Comparison of ENCODE assay signal across 9 cellular contexts in genomic region chr2:232781765-232782164, GRCh38. TPM values are rescaled to one million over a fixed set of nuclear protein-coding genes. Genes with fewer than 3 reads are reported as not detected.
DNase-seq lines count a peak whose midpoint lies in the region; ATAC-seq and TF ChIP-seq lines count a peak whose summit lies in the region.
"Had no signal": no experiment of that assay in that cellular context is flagged by ENCODE, and none has a peak within 500 bp of the region (broad histone marks: within the 10 kb centered on the region; RNA-seq: fewer than 3 reads in every experiment).

No MANE protein-coding gene starts in this region.

- H3K27ac ChIP-seq in HUES64 (ENCODE audit: low read depth, low read length) = 0 out of 2 replicates have a peak overlapping the region, but pooled peaks have one; percentile 42
- H3K27ac ChIP-seq in brain microvascular endothelial cell = no peak overlapping the region
- no peak overlapping the region for H3K27ac ChIP-seq in transverse colon
- peak overlapping the region in 1 of 5 donors; percentile 5 for H3K27ac ChIP-seq in stomach
- H3K27ac ChIP-seq: parathyroid adenoma had no signal

- TF ChIP-seq CTCF in GM06990 (IDR thresholded peaks at IDR 0.05; ENCODE audit: insufficient read depth, low read length, poor library complexity, severe bottlenecking) (no peak), brain microvascular endothelial cell (IDR thresholded peaks at IDR 0.05; ENCODE audit: low read depth, low read length, missing control alignments) (no peak), transverse colon (IDR thresholded peaks at IDR 0.05) (no peak), stomach (IDR thresholded peaks at IDR 0.05) (no peak)

- in situ Hi-C loops in brain microvascular endothelial cell (cut with HindIII; ENCODE audit: low pct_ligation_motif_present, low sequenced_read_pairs) = no loop called here
- in situ Hi-C loops in transverse colon (cut with MboI; ENCODE audit: low pct_ligation_motif_present in 1 of 4, low pct_unique_long_range_greater_than_20kb in 1 of 4, low sequenced_read_pairs in 3 of 4) = no loop called here

- TF ChIP-seq EP300 in transverse colon (IDR thresholded peaks at IDR 0.05; ENCODE audit: low read depth) (no peak), stomach (IDR thresholded peaks at IDR 0.05) (no peak)

- H3K4me3 ChIP-seq in GM06990 (replicated peaks; ENCODE audit: low read depth, low read length) (no peak overlapping the region), HUES64 (ENCODE audit: low read length) (no peak overlapping the region), brain microvascular endothelial cell (ENCODE audit: low read depth, low read length) (no peak overlapping the region), transverse colon (no peak overlapping the region), stomach (no peak overlapping the region)

- H3K36me3 ChIP-seq in GM06990 (ENCODE audit: control insufficient read depth, insufficient read depth, low read length) (peaks cover 2% of the 10 kb centered on the region; the same call in 1 of the 2 replicates), HUES64 (ENCODE audit: insufficient read depth, low read length) (peaks cover 24% of the 10 kb centered on the region), brain microvascular endothelial cell (replicated peaks) (peaks cover 2% of the 10 kb centered on the region), transverse colon (no peaks in the 10 kb centered on the region), stomach (peaks cover 0 to 19% (median 6%) of the 10 kb centered on the region in 4 donors)

- H3K9me3 ChIP-seq in HUES64 (ENCODE audit: insufficient read depth, low read depth, low read length) (no peaks in the 10 kb centered on the region), transverse colon (no peaks in the 10 kb centered on the region), stomach (no peaks in the 10 kb centered on the region)

- ATAC-seq in GM21515 (IDR thresholded peaks at IDR 0.05; ENCODE audit: unreplicated experiment) = peak; percentile 55

- peaks cover under 1% of the 10 kb centered on the region; the same call in 1 of the 2 replicates for H3K4me1 ChIP-seq in HUES64 (ENCODE audit: insufficient read depth, low read length)
- peaks cover 4 to 19% (median 9%) of the 10 kb centered on the region in 4 donors for H3K4me1 ChIP-seq in transverse colon
- peaks cover 9 to 47% (median 31%) of the 10 kb centered on the region in 4 donors for H3K4me1 ChIP-seq in stomach

- intact Hi-C loops in transverse colon (cut with DNase I; ENCODE audit: low total_unique reads) (no loop called here), stomach (cut with DNase I; ENCODE audit: low total_unique reads) (no loop called here)

- H3K9ac ChIP-seq in HUES64 (ENCODE audit: low read depth, low read length) = no peak overlapping the region
- H3K9ac ChIP-seq: parathyroid adenoma had no signal

- H3K27me3 ChIP-seq in GM06990 (replicated peaks; ENCODE audit: control insufficient read depth, insufficient read depth, low read length) (no peaks in the 10 kb centered on the region), HUES64 (ENCODE audit: insufficient read depth, low read length) (no peaks in the 10 kb centered on the region), brain microvascular endothelial cell (replicated peaks) (no peaks in the 10 kb centered on the region), transverse colon (no peaks in the 10 kb centered on the region), stomach (no peaks in the 10 kb centered on the region)

- no peak for TF ChIP-seq POLR2A in transverse colon (IDR thresholded peaks at IDR 0.05)
- TF ChIP-seq POLR2A in stomach (IDR thresholded peaks at IDR 0.05) = no peak

- DNase-seq in GM06990 (ENCODE audit: extremely low read depth, insufficient read length) (peak; percentile 44), brain microvascular endothelial cell (peak; percentile 69), transverse colon (no peak), occipital lobe (lab: John Stamatoyannopoulos, UW) (no peak), stomach (no peak)
- peak in 2 of 3 donors; percentile 6 to 9 for DNase-seq in stimulated activated CD4-positive, alpha-beta T cell treated with anti-CD3 and anti-CD28 coated beads, TNF-alpha, amount 100 ng/mL, for 48 hours (ENCODE audit: low read depth in 3 of 3)

RNA-seq across cellular contexts. Expression of gene KCNJ13, which starts 5.4 kb away (rescaled TPM):
- polyA plus RNA-seq in HUES64 (2013, experiment 1 of 2) = not detected
- 0.51 TPM for polyA plus RNA-seq in HUES64 (2013, experiment 2 of 2)
- not detected for total RNA-seq in transverse colon
- total RNA-seq in occipital lobe = 1.1 TPM
- 1 to 10 TPM in 2 of 5 donors, under 1 TPM in 1, not detected in 2; 0.18 to 2.9 (median 1.8) TPM for total RNA-seq in stomach
- 1 to 10 TPM in 1 of 3 donors, under 1 TPM in 2; 0.30 to 1.2 (median 0.50) TPM for polyA plus RNA-seq in stomach

Comparison
In these comparisons a context has a peak if more than half of its experiments do, and no peak if none do; other contexts are left out.
1. DNase-seq: peak in GM06990 (single experiment), brain microvascular endothelial cell (single experiment) and stimulated activated CD4-positive, alpha-beta T cell treated with anti-CD3 and anti-CD28 coated beads, TNF-alpha, amount 100 ng/mL, for 48 hours (2 of 3); none in transverse colon (single experiment), occipital lobe (single experiment) and stomach (single experiment).